16 cellular contexts compared by ENCODE assay signal in genomic region chr5:103929310-103930003, GRCh38.
DNase-seq lines count a peak whose midpoint lies in the region; ATAC-seq lines count a peak whose summit lies in the region.
"Had no signal": no experiment of that assay in that cellular context is flagged by ENCODE, and none has a peak within 500 bp of the region (broad histone marks: within the 10 kb centered on the region; RNA-seq: fewer than 3 reads in every experiment).

No MANE protein-coding gene starts in this region.

- no peaks in the 10 kb centered on the region for H3K4me1 Mint-ChIP-seq in naive thymus-derived CD8-positive, alpha-beta T cell

- peaks cover 0 to 16% (median 2%) of the 10 kb centered on the region in 9 donors for H3K9me3 Mint-ChIP-seq in naive thymus-derived CD8-positive, alpha-beta T cell

- H3K36me3 Mint-ChIP-seq in naive thymus-derived CD8-positive, alpha-beta T cell: no peaks in the 10 kb centered on the region

- H3K27ac Mint-ChIP-seq in naive thymus-derived CD8-positive, alpha-beta T cell: no peak overlapping the region
- H3K27ac Mint-ChIP-seq: activated CD8-positive, alpha-beta T cell treated with anti-CD3 and anti-CD28 coated beads, Interleukin-2, amount 10 ng/mL, durations not matched to agents 7 days and 5 days had no signal

- POLR2A ChIA-PET in naive thymus-derived CD8-positive, alpha-beta T cell (lab: Charles Lee): no interaction called here

- H3K4me3 Mint-ChIP-seq in naive thymus-derived CD8-positive, alpha-beta T cell: peak overlapping the region in 1 of 10 donors; percentile 10
- H3K4me3 Mint-ChIP-seq: activated CD8-positive, alpha-beta T cell treated with anti-CD3 and anti-CD28 coated beads, Interleukin-2, amount 10 ng/mL, durations not matched to agents 7 days and 5 days had no signal

- DNase-seq in A172 (ENCODE audit: low spot score) (peak; percentile 97), NCI-H2227 (lab: John Stamatoyannopoulos, UW; ENCODE audit: unreplicated experiment) (peak; percentile 25), cerebellar cortex (ENCODE audit: low spot score) (peak; percentile 74), NCI-H2107 (lab: John Stamatoyannopoulos, UW) (no peak)
- no peak for DNase-seq in stimulated activated CD4-positive, alpha-beta T cell treated with anti-CD3 and anti-CD28 coated beads, Interleukin-15, amount 100 ng/mL, for 24 hours
- no peak for DNase-seq in naive thymus-derived CD8-positive, alpha-beta T cell
- DNase-seq: activated CD8-positive, alpha-beta T cell treated with anti-CD3 and anti-CD28 coated beads, Interleukin-2, amount 10 ng/mL, durations not matched to agents 7 days and 5 days; activated effector memory CD4-positive, alpha-beta T cell treated with anti-CD3 and anti-CD28 coated beads, Interleukin-2, amount 50 U/mL, for 16 hours; foreskin fibroblast; NCI-H1092; NCI-H524 treated with DMSO at 0.1 percent for 48 hours; SHP77; stimulated activated CD4-positive, alpha-beta T cell treated with anti-CD3 and anti-CD28 coated beads, Interleukin-2, amount 100 ng/mL, for 24 hours; thyroid gland had no signal

- no peaks in the 10 kb centered on the region for H3K27me3 Mint-ChIP-seq in naive thymus-derived CD8-positive, alpha-beta T cell

- ATAC-seq in GM19463 (IDR thresholded peaks at IDR 0.05; ENCODE audit: unreplicated experiment): peak; percentile 73
- no peak for ATAC-seq in GM21619 (IDR thresholded peaks at IDR 0.05; ENCODE audit: unreplicated experiment)
- no peak for ATAC-seq in naive thymus-derived CD8-positive, alpha-beta T cell
- ATAC-seq: activated CD8-positive, alpha-beta T cell treated with anti-CD3 and anti-CD28 coated beads, Interleukin-2, amount 10 ng/mL, durations not matched to agents 7 days and 5 days had no signal

Comparison
In these comparisons a context has a peak if more than half of its experiments do, and no peak if none do; other contexts are left out.
1. DNase-seq: peak in A172 (single experiment), NCI-H2227 (single experiment) and cerebellar cortex (single experiment); none in stimulated activated CD4-positive, alpha-beta T cell treated with anti-CD3 and anti-CD28 coated beads, Interleukin-15, amount 100 ng/mL, for 24 hours (single experiment), NCI-H2107 (single experiment) and naive thymus-derived CD8-positive, alpha-beta T cell (0 of 10).